In the genomic region with DNA sequence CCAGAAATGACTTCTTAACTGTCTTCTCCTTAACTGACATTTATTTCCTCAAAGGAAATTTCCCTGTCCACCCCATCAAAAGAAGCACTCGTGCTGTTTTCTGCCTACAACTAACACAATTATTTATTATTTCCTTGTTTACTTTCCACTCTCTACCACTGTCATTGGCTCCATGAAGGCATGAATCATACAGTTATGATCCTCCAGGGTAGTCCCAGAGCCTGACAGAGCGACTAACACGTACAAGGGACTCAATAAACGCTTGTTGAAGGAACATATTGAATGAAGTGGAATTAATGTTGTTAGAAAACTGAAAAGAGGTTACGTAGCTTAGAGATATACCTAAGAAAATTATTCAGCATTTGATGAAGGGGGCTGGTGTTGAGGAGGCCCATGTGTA, we compare ENCODE assay signal across 10 cellular contexts. TPM values are rescaled to one million over a fixed set of nuclear protein-coding genes. Genes with fewer than 3 reads are reported as not detected.
"Had no signal": no experiment of that assay in that cellular context is flagged by ENCODE, and none has a peak within 500 bp of the region (broad histone marks: within the 10 kb centered on the region; RNA-seq: fewer than 3 reads in every experiment).

No MANE protein-coding gene starts in this region.

- H3K4me1 Mint-ChIP-seq: GM23338 had no signal

- H3K9me3 Mint-ChIP-seq: GM23338, H9 had no signal

- H3K4me3 Mint-ChIP-seq: GM23338, H9, IgD-negative memory B cell had no signal

- ATAC-seq: GM23338 had no signal

- H3K4me2 ChIP-seq: GM23338, KMS-11 had no signal

- H2AFZ ChIP-seq: GM23338 had no signal

- H3K27ac ChIP-seq: KMS-11 had no signal

- H3K9ac ChIP-seq: KMS-11 had no signal

- FAIRE-seq: H1, H54, HTR-8/SVneo had no signal

- H3K36me3 Mint-ChIP-seq: IgD-negative memory B cell had no signal

- H3K27ac Mint-ChIP-seq: GM23338, H9 had no signal

- DNase-seq: H9, HCEC 1CT, KBM-7 had no signal

- H3K4me3 ChIP-seq: GM23338 had no signal

RNA-seq across cellular contexts. Expression of gene GREM2, which starts 20.9 kb away (rescaled TPM):
- total RNA-seq: H1, H9, HT-29 had no signal
- polyA plus RNA-seq: IgD-negative memory B cell had no signal
